8 cellular contexts compared by ENCODE assay signal in genomic region chr20:45880988-45881788, GRCh38. TPM values are rescaled to one million over a fixed set of nuclear protein-coding genes. Genes with fewer than 3 reads are reported as not detected.
A peak's percentile ranks its signal among the peaks of the same experiment; 100 is the strongest.
DNase-seq lines count a peak whose midpoint lies in the region; ATAC-seq and TF ChIP-seq lines count a peak whose summit lies in the region.

ZSWIM1 (plus strand) TSS chr20:45881227; CDS start chr20:45882593, 1,366 bp downstream.

- WGBS in heart right ventricle, 2 donors = 0 to 1% methylated on average over 23 of the region's 23 CpGs

- peak within 1 kb of the TSS; percentile 98 for H3K27ac Mint-ChIP-seq in type B pancreatic cell

- intact Hi-C loops in heart right ventricle (cut with DNase I) = loop anchor here in 3 of 10 donors (10.0 kb wide), 3 partner anchors 46 to 84 kb away; partner anchors contain the start of gene SNX21 (in 1 of the 3)

- H3K4me1 ChIP-seq in heart right ventricle = peaks cover 0 to 31% (median 21%) of the 10 kb centered on the region in 9 donors

- H3K27ac ChIP-seq in heart right ventricle = peak within 1 kb of the TSS; percentile 47 to 90 (median 83)

- H3K4me1 Mint-ChIP-seq in type B pancreatic cell (ENCODE audit: unreplicated experiment) = peaks cover 21% of the 10 kb centered on the region

- in situ Hi-C loops in GM13976 (cut with MboI; ENCODE audit: low sequenced_read_pairs, unreplicated experiment) = no loop called here

- TF ChIP-seq CTCF in GM13976 (IDR thresholded peaks at IDR 0.05; ENCODE audit: borderline replicate concordance, control extremely low read depth, extremely low read depth, insufficient read depth, missing control alignments) (no peak), heart right ventricle (IDR thresholded peaks at IDR 0.05) (no peak), type B pancreatic cell (conservative IDR thresholded peaks at IDR 0.05) (no peak)

- H3K36me3 Mint-ChIP-seq in type B pancreatic cell = peaks cover 8% of the 10 kb centered on the region

- peaks cover 0 to 74% (median 28%) of the 10 kb centered on the region in 9 donors for H3K36me3 ChIP-seq in heart right ventricle

- no peaks in the 10 kb centered on the region for H3K27me3 ChIP-seq in heart right ventricle

- peak within 1 kb of the TSS; percentile 57 to 79 (median 68) for H3K4me3 ChIP-seq in heart right ventricle

- peak; percentile 97 for ATAC-seq in HG02852 (IDR thresholded peaks at IDR 0.05; ENCODE audit: unreplicated experiment)
- peak; percentile 95 to 99 (median 98) for ATAC-seq in heart right ventricle

- H3K9me3 ChIP-seq in heart right ventricle = no peaks in the 10 kb centered on the region

- H3K9me3 Mint-ChIP-seq in type B pancreatic cell = no peaks in the 10 kb centered on the region

- H3K27me3 Mint-ChIP-seq in type B pancreatic cell = no peaks in the 10 kb centered on the region

- H3K4me3 Mint-ChIP-seq in type B pancreatic cell = peak within 1 kb of the TSS; percentile 99

- peak; percentile 98 for DNase-seq in GM13976 (ENCODE audit: low spot score)
- DNase-seq in NCI-H1436 treated with DMSO at 0.1 percent for 48 hours (lab: John Stamatoyannopoulos, UW) = peak; percentile 90
- DNase-seq in T follicular helper cell (ENCODE audit: low read depth) = peak; percentile 99
- peak; percentile 98 for DNase-seq in amniotic epithelial cell (ENCODE audit: low read depth)
- DNase-seq in heart right ventricle = peak; percentile 99
- peak; percentile 100 for DNase-seq in pons (ENCODE audit: low spot score)
- peak; percentile 97 for DNase-seq in type B pancreatic cell (ENCODE audit: extremely low spot score, unreplicated experiment)

RNA-seq across cellular contexts. Expression of gene ZSWIM1, which starts in this region (rescaled TPM):
- total RNA-seq in heart right ventricle (10 to 100 TPM in 6 of 10 donors, 1 to 10 TPM in 4; 9.2 to 12.0 (median 10.4) TPM), type B pancreatic cell (ENCODE audit: low replicate concordance) (17.1 and 17.3 TPM in 2 replicates)
- 1 to 10 TPM; 3.8 to 4.9 TPM for polyA plus RNA-seq in heart right ventricle

Comparison
In these comparisons a context has a peak if more than half of its experiments do, and no peak if none do; other contexts are left out.
1. Peak in every context shown above with its lines: DNase-seq, ATAC-seq, H3K4me3 ChIP-seq and H3K27ac ChIP-seq.